ENCODE assay signal across 18 cellular contexts in the genomic region with DNA sequence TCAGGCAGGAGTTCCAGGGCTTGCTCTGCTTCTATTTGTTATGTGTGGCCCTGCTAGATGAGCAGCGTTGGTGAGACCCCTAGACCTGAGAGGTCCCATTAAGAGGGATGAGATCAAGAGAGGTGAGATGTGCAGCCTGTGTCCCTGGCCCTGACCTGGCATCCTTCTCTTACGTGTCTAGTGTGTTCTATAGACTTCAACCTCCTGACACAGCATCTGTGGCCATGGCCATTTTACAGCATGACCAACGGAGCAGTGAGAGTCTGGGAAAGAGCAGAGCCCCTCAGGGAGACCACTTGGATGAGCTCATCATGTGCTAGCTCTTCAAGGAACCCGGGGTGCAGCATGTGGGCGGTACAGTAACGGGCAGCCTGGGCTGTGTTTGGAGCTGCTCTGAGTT. TPM values are rescaled to one million over a fixed set of nuclear protein-coding genes. Genes with fewer than 3 reads are reported as not detected.
A peak's percentile ranks its signal among the peaks of the same experiment; 100 is the strongest.
DNase-seq lines count a peak whose midpoint lies in the region; ATAC-seq and TF ChIP-seq lines count a peak whose summit lies in the region.
"Had no signal": no experiment of that assay in that cellular context is flagged by ENCODE, and none has a peak within 500 bp of the region (broad histone marks: within the 10 kb centered on the region; RNA-seq: fewer than 3 reads in every experiment).

No MANE protein-coding gene starts in this region.

- peaks cover 38% of the 10 kb centered on the region for H3K36me3 ChIP-seq in neutrophil
- H3K36me3 ChIP-seq: Peyer's patch, SJCRH30 had no signal

- no peaks in the 10 kb centered on the region for H3K27me3 ChIP-seq in neutrophil
- H3K27me3 ChIP-seq: Peyer's patch, SJCRH30 had no signal

- H3K4me3 ChIP-seq in coronary artery (no peak overlapping the region), neutrophil (ENCODE audit: low read depth in 1 of 2, low read length in 1 of 2) (no peak overlapping the region)
- H3K4me3 ChIP-seq: Peyer's patch, SJCRH30 had no signal

- H3K27ac ChIP-seq in coronary artery (no peak overlapping the region), neutrophil (peak overlapping the region; percentile 59)
- H3K27ac ChIP-seq: Peyer's patch had no signal

- DNase-seq in activated naive CD4-positive, alpha-beta T cell treated with anti-CD3 and anti-CD28 coated beads, Interleukin-2, amount 50 U/mL, for 72 hours (ENCODE audit: low spot score in 2 of 2) = no peak
- no peak for DNase-seq in activated naive CD4-positive, alpha-beta T cell treated with Interleukin-2 at 50 U/mL for 16 hours
- DNase-seq in coronary artery (ENCODE audit: low spot score) (peak; percentile 40), dedifferentiated amniotic fluid mesenchymal stem cell (ENCODE audit: extremely low spot score) (no peak)
- DNase-seq: DMS79, Kasumi-1, NCI-H1694, NCI-H2081 treated with DMSO at 0.1 percent for 48 hours, NCI-H2171 treated with DMSO at 0.1 percent for 48 hours, NCI-H524 treated with DMSO at 0.1 percent for 48 hours, NCI-H82, SJCRH30 had no signal

- H3K27ac Mint-ChIP-seq in activated naive CD4-positive, alpha-beta T cell treated with anti-CD3 and anti-CD28 coated beads, Interleukin-2, amount 50 U/mL, for 72 hours = peak overlapping the region; percentile 19 to 44
- H3K27ac Mint-ChIP-seq: B cell had no signal

- TF ChIP-seq CTCF in coronary artery (IDR thresholded peaks at IDR 0.05) (no peak), neutrophil (IDR thresholded peaks at IDR 0.05) (no peak)

- ATAC-seq in activated naive CD4-positive, alpha-beta T cell treated with anti-CD3 and anti-CD28 coated beads, Interleukin-2, amount 50 U/mL, for 72 hours = no peak
- ATAC-seq in GM18870 (IDR thresholded peaks at IDR 0.05; ENCODE audit: unreplicated experiment) (no peak), HG03039 (IDR thresholded peaks at IDR 0.05; ENCODE audit: unreplicated experiment) (no peak)

- peaks cover 32 to 39% of the 10 kb centered on the region in 2 experiments for H3K4me1 ChIP-seq in neutrophil (ENCODE audit: control insufficient read depth in 1 of 2, insufficient read depth in 1 of 2, low read depth in 1 of 2, low read length in 1 of 2)
- H3K4me1 ChIP-seq: Peyer's patch had no signal

- no peaks in the 10 kb centered on the region for H3K9me3 Mint-ChIP-seq in activated naive CD4-positive, alpha-beta T cell treated with anti-CD3 and anti-CD28 coated beads, Interleukin-2, amount 50 U/mL, for 72 hours
- H3K9me3 Mint-ChIP-seq: CD14-positive monocyte had no signal

- no peaks in the 10 kb centered on the region for H3K9me3 ChIP-seq in neutrophil
- H3K9me3 ChIP-seq: Peyer's patch, SJCRH30 had no signal

- H3K36me3 Mint-ChIP-seq in activated naive CD4-positive, alpha-beta T cell treated with anti-CD3 and anti-CD28 coated beads, Interleukin-2, amount 50 U/mL, for 72 hours = peaks cover 0 to 8% of the 10 kb centered on the region in 2 donors

RNA-seq across cellular contexts. Expression of a gene that starts 32.7 kb away (rescaled TPM):
- total RNA-seq in activated naive CD4-positive, alpha-beta T cell treated with anti-CD3 and anti-CD28 coated beads, Interleukin-2, amount 50 U/mL, for 72 hours = 1 to 10 TPM; 1.5 TPM
